8 cellular contexts compared by ENCODE assay signal in the genomic region with DNA sequence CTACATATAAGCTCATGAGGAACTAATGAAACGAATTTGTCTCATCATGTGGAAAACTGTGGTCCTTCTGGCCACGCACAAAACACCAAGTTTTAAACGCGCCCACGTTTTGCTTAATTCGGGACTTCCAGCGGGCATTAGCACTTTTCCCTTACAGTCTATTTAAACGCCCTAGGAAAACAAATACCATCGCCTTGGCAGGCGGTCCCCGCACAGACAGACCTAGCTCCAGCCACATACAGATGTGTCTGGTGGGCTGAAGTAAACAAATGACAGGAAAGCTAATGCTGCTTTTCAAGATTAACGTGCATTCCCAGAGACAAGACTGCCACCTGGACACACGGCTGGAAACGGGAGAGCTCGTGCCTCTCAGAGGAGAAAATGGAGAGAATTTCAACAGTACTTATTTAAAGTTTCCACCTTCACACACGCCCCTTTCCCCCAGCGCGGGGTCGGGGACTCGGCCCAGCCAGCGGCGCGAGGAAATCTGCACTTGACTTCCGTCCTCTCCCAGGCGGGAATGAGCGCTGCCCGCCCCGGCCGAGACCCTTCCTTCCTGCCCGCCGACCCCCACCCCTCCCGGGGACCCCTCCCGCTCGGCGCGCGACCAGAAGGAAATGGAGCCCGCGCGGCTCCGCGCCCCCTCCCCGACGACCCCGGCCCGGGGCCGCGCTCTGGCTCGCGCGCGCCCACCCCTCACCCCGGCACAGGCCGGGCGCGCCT. TPM values are rescaled to one million over a fixed set of nuclear protein-coding genes. Genes with fewer than 3 reads are reported as not detected.
DNase-seq lines count a peak whose midpoint lies in the region; ATAC-seq, FAIRE-seq and TF ChIP-seq lines count a peak whose summit lies in the region.

No MANE protein-coding gene starts in this region.

- DNase-seq in activated gamma-delta T cell treated with Interleukin-2 at 50 U/mL for 16 hours (peak; percentile 9), frontal cortex (ENCODE audit: low spot score in 2 of 2) (peak; percentile 32 to 49), type B pancreatic cell (ENCODE audit: extremely low spot score, unreplicated experiment) (peak; percentile 80), NCI-H774 (lab: John Stamatoyannopoulos, UW) (no peak)

- ATAC-seq in HG03039 (IDR thresholded peaks at IDR 0.05; ENCODE audit: unreplicated experiment) = peak; percentile 3

- peaks cover 45% of the 10 kb centered on the region for H4K20me1 ChIP-seq in OCI-LY3 (ENCODE audit: insufficient read depth, low read length)

- H3K9me3 ChIP-seq in OCI-LY3 (ENCODE audit: insufficient read depth, low read length) (no peaks in the 10 kb centered on the region), neutrophil (no peaks in the 10 kb centered on the region)

- FAIRE-seq in frontal cortex (lab: Jason Lieb, UNC) = no peak

- H3K27me3 ChIP-seq in OCI-LY3 (ENCODE audit: low read depth, low read length) (no peaks in the 10 kb centered on the region), neutrophil (peaks cover 5% of the 10 kb centered on the region)

- H3K27ac Mint-ChIP-seq in type B pancreatic cell = peak overlapping the region; percentile 84

- no peak overlapping the region for H2AFZ ChIP-seq in OCI-LY3 (ENCODE audit: low read depth, low read length)

- H3K9me3 Mint-ChIP-seq in type B pancreatic cell = no peaks in the 10 kb centered on the region

- H3K27ac ChIP-seq in OCI-LY3 (ENCODE audit: low read length) (peak overlapping the region; percentile 74), neutrophil (peak overlapping the region; percentile 82)

- H3K4me3 ChIP-seq in GM08714 (ENCODE audit: low read length) (peak overlapping the region; percentile 79), OCI-LY3 (ENCODE audit: low read length) (peak overlapping the region; percentile 87), neutrophil (ENCODE audit: low read depth in 1 of 2, low read length in 1 of 2) (peak overlapping the region; percentile 61 to 65)

- H3K4me1 Mint-ChIP-seq in type B pancreatic cell (ENCODE audit: unreplicated experiment) = peaks cover 26% of the 10 kb centered on the region

- H3K4me2 ChIP-seq in OCI-LY3 (ENCODE audit: low read length) = peak overlapping the region; percentile 78

- H3K9ac ChIP-seq in OCI-LY3 (ENCODE audit: low read length) = peak overlapping the region; percentile 81

- no peaks in the 10 kb centered on the region for H3K36me3 Mint-ChIP-seq in type B pancreatic cell

- peaks cover 55% of the 10 kb centered on the region for H3K4me1 ChIP-seq in OCI-LY3 (ENCODE audit: low read length)
- H3K4me1 ChIP-seq in neutrophil (ENCODE audit: control insufficient read depth in 1 of 2, insufficient read depth in 1 of 2, low read depth in 1 of 2, low read length in 1 of 2) = peaks cover 8 to 11% of the 10 kb centered on the region in 2 experiments

- TF ChIP-seq CTCF in OCI-LY3 (IDR thresholded peaks at IDR 0.05; ENCODE audit: low read depth, low read length) = no peak
- TF ChIP-seq CTCF in neutrophil (IDR thresholded peaks at IDR 0.05) = no peak
- no peak for TF ChIP-seq CTCF in type B pancreatic cell (conservative IDR thresholded peaks at IDR 0.05)

- peak overlapping the region; percentile 97 for H3K4me3 Mint-ChIP-seq in type B pancreatic cell

- H3K36me3 ChIP-seq in OCI-LY3 (replicated peaks; ENCODE audit: low read depth, low read length) = peaks cover 7% of the 10 kb centered on the region
- no peaks in the 10 kb centered on the region for H3K36me3 ChIP-seq in neutrophil

- H3K79me2 ChIP-seq in OCI-LY3 (ENCODE audit: low read length) = peaks cover 63% of the 10 kb centered on the region

- H3K27me3 Mint-ChIP-seq in type B pancreatic cell = no peaks in the 10 kb centered on the region

RNA-seq across cellular contexts. Expression of gene USP12, which starts 0.9 kb away (rescaled TPM):
- total RNA-seq in frontal cortex = 62.0 TPM
- 17.3 and 19.1 TPM in 2 replicates for total RNA-seq in type B pancreatic cell (ENCODE audit: low replicate concordance)
